In the genomic region with DNA sequence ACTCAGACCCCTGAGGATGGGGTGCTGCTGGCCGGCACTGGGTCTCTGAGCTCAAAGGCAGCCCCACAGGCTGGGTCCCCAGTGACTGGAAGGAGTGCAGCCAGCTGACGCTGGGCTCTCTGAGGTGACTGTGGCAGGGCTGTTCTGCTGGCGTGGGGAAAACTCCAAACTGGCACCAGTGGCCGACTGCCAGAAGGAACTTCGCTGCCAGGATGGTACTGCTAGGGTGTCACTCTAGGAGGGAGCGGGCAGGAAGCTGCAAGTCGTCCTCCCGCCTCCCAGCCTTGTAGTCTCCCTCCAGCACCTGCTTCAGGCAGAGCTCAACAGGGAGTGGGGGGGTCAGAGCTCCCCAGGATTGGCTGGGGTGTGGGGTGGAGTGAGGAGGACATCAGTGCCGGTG, we compare ENCODE assay signal across 1 cellular context.
TF ChIP-seq lines count a peak whose summit lies in the region.

No MANE protein-coding gene starts in this region.

TF ChIP-seq in HepG2, 621 proteins besides CTCF, POLR2A, EP300 and RAD21:
- TF ChIP-seq, protein P1, sequence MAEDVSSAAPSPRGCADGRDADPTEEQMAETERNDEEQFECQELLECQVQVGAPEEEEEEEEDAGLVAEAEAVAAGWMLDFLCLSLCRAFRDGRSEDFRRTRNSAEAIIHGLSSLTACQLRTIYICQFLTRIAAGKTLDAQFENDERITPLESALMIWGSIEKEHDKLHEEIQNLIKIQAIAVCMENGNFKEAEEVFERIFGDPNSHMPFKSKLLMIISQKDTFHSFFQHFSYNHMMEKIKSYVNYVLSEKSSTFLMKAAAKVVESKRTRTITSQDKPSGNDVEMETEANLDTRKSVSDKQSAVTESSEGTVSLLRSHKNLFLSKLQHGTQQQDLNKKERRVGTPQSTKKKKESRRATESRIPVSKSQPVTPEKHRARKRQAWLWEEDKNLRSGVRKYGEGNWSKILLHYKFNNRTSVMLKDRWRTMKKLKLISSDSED (CRISPR knock-in tag; IDR thresholded peaks at IDR 0.05): no peak
- TF ChIP-seq HDAC1 (CRISPR knock-in tag; IDR thresholded peaks at IDR 0.05) (no peak), ZNF567 (CRISPR knock-in tag; IDR thresholded peaks at IDR 0.05; ENCODE audit: borderline replicate concordance) (no peak)
